In genomic region chr2:236130349-236130998, GRCh38 we compare ENCODE assay signal across 18 cellular contexts. TPM values are rescaled to one million over a fixed set of nuclear protein-coding genes. Genes with fewer than 3 reads are reported as not detected.
DNase-seq lines count a peak whose midpoint lies in the region; ATAC-seq, FAIRE-seq and TF ChIP-seq lines count a peak whose summit lies in the region.
"Had no signal": no experiment of that assay in that cellular context is flagged by ENCODE, and none has a peak within 500 bp of the region (broad histone marks: within the 10 kb centered on the region; RNA-seq: fewer than 3 reads in every experiment).

No MANE protein-coding gene starts in this region.

- no peak overlapping the region for H3K9ac ChIP-seq in HepG2 (ENCODE audit: insufficient read depth, low read depth, low read length)
- H3K9ac ChIP-seq: BLaER1 treated with 17β-estradiol and CSF1 and Interleukin-3, amounts not matched to agents 10 nM and 100 nM had no signal

- BruUV-seq in HepG2 (replicated peaks; lab: Mats Ljungman, UMichigan): no TSS peak

- in situ Hi-C loops in HepG2 (cut with HindIII; ENCODE audit: extremely low pct_ligation_motif_present, low pct_unique_long_range_greater_than_20kb): no loop called here

- H3K27ac Mint-ChIP-seq in activated naive CD4-positive, alpha-beta T cell treated with anti-CD3 and anti-CD28 coated beads for 36 hours: no peak overlapping the region
- H3K27ac Mint-ChIP-seq in activated naive CD8-positive, alpha-beta T cell treated with anti-CD3 and anti-CD28 coated beads, Interleukin-2, amount 50 U/mL, for 24 hours: no peak overlapping the region
- H3K27ac Mint-ChIP-seq: CD4-positive, CD25-positive, alpha-beta regulatory T cell; H9 had no signal

- no peak for DNase-seq in HepG2 (ENCODE audit: low spot score)
- no peak for DNase-seq in right lobe of liver
- DNase-seq in NCI-H82 (lab: John Stamatoyannopoulos, UW): peak; percentile 86
- peak; percentile 36 for DNase-seq in upper lobe of right lung
- DNase-seq in activated naive CD4-positive, alpha-beta T cell treated with anti-CD3 and anti-CD28 coated beads for 36 hours: no peak
- DNase-seq in activated naive CD8-positive, alpha-beta T cell treated with anti-CD3 and anti-CD28 coated beads, Interleukin-2, amount 50 U/mL, for 24 hours: no peak
- no peak for DNase-seq in mucosa of gallbladder (ENCODE audit: low spot score)
- DNase-seq: ACHN; CD4-positive, CD25-positive, alpha-beta regulatory T cell; DMS79 treated with DMSO at 0.1 percent for 48 hours; EL; H9 had no signal

- no peaks in the 10 kb centered on the region; the same call in 1 of the 2 replicates for H4K20me1 ChIP-seq in HepG2 (ENCODE audit: insufficient read depth, low read length)

- POLR2A ChIA-PET in HepG2 (lab: Yijun Ruan, JAX): no interaction called here

- no peaks in the 10 kb centered on the region for H3K4me1 ChIP-seq in HepG2 (ENCODE audit: insufficient read depth, low read length)
- H3K4me1 ChIP-seq in right lobe of liver: no peaks in the 10 kb centered on the region
- H3K4me1 ChIP-seq in upper lobe of right lung: no peaks in the 10 kb centered on the region

- H3K36me3 ChIP-seq in HepG2 (replicated peaks in 1 of 2; ENCODE audit: control insufficient read depth in 1 of 2, insufficient read depth in 2 of 2, low read length in 2 of 2) (peaks cover 2 to 9% of the 10 kb centered on the region in 2 experiments; a peak in 3 of 5 replicates), right lobe of liver (no peaks in the 10 kb centered on the region), upper lobe of right lung (peaks cover 6% of the 10 kb centered on the region)

- H3K4me3 ChIP-seq in HepG2 (replicated peaks in 1 of 3; ENCODE audit: insufficient read depth in 1 of 3, low read depth in 2 of 3, low read length in 3 of 3) (no peak overlapping the region), right lobe of liver (no peak overlapping the region), upper lobe of right lung (no peak overlapping the region)
- H3K4me3 ChIP-seq: BLaER1 treated with 17β-estradiol and CSF1 and Interleukin-3, amounts not matched to agents 10 nM and 100 nM; K562 had no signal

- no peak for FAIRE-seq in HepG2 (lab: Jason Lieb, UNC)
- FAIRE-seq: G401.6, GM12891, HTR-8/SVneo, K562 had no signal

- H3K27me3 Mint-ChIP-seq in activated naive CD4-positive, alpha-beta T cell treated with anti-CD3 and anti-CD28 coated beads for 36 hours (ENCODE audit: low read depth): no peaks in the 10 kb centered on the region
- H3K27me3 Mint-ChIP-seq in activated naive CD8-positive, alpha-beta T cell treated with anti-CD3 and anti-CD28 coated beads, Interleukin-2, amount 50 U/mL, for 24 hours: no peaks in the 10 kb centered on the region
- H3K27me3 Mint-ChIP-seq: CD4-positive, CD25-positive, alpha-beta regulatory T cell had no signal

- CTCF ChIA-PET in HepG2 (lab: Yijun Ruan, JAX; ENCODE audit: low intra/inter-chr PET ratio, low total read pairs): no interaction called here
- CTCF ChIA-PET in activated naive CD4-positive, alpha-beta T cell treated with anti-CD3 and anti-CD28 coated beads for 36 hours (lab: Charles Lee): no interaction called here

- H3K9me3 ChIP-seq in HepG2 (ENCODE audit: low read length): no peaks in the 10 kb centered on the region
- no peaks in the 10 kb centered on the region for H3K9me3 ChIP-seq in right lobe of liver
- H3K9me3 ChIP-seq in upper lobe of right lung: no peaks in the 10 kb centered on the region
- H3K9me3 ChIP-seq: BLaER1 treated with 17β-estradiol and CSF1 and Interleukin-3, amounts not matched to agents 10 nM and 100 nM had no signal

- no peak for TF ChIP-seq POLR2A in HepG2 (IDR thresholded peaks at IDR 0.05; ENCODE audit: insufficient read depth in 1 of 2, low read depth in 2 of 2, low read length in 2 of 2)
- no peak for TF ChIP-seq POLR2A in right lobe of liver (IDR thresholded peaks at IDR 0.05)

- no peak for TF ChIP-seq RAD21 in HepG2 (CRISPR knock-in tag; IDR thresholded peaks at IDR 0.05)

- H3K36me3 Mint-ChIP-seq in activated naive CD4-positive, alpha-beta T cell treated with anti-CD3 and anti-CD28 coated beads for 36 hours (ENCODE audit: low read depth): no peaks in the 10 kb centered on the region
- H3K36me3 Mint-ChIP-seq in activated naive CD8-positive, alpha-beta T cell treated with anti-CD3 and anti-CD28 coated beads, Interleukin-2, amount 50 U/mL, for 24 hours (ENCODE audit: low read depth): no peaks in the 10 kb centered on the region
- H3K36me3 Mint-ChIP-seq: CD4-positive, CD25-positive, alpha-beta regulatory T cell had no signal

- H3K79me2 ChIP-seq in HepG2 (ENCODE audit: insufficient read depth, low read length): no peaks in the 10 kb centered on the region

- WGBS in HepG2 (ENCODE audit: low lambda C conversion rate): 73% methylated on average over 6 of the region's 6 CpGs
- WGBS in right lobe of liver (ENCODE audit: insufficient coverage, low coverage, low lambda C conversion rate, missing lambda C conversion rate): 90% methylated on average over 2 of the region's 6 CpGs

- H3K4me2 ChIP-seq in HepG2 (ENCODE audit: low read depth, low read length): no peak overlapping the region

- H2AFZ ChIP-seq in HepG2 (ENCODE audit: low read length): no peak overlapping the region

- H3K27me3 ChIP-seq in HepG2 (ENCODE audit: control insufficient read depth in 1 of 2, insufficient read depth in 2 of 2, low read length in 2 of 2): no peaks in the 10 kb centered on the region
- no peaks in the 10 kb centered on the region for H3K27me3 ChIP-seq in right lobe of liver
- H3K27me3 ChIP-seq in upper lobe of right lung: no peaks in the 10 kb centered on the region
- H3K27me3 ChIP-seq: BLaER1 treated with 17β-estradiol and CSF1 and Interleukin-3, amounts not matched to agents 10 nM and 100 nM had no signal

- intact Hi-C loops in HepG2 (cut with micrococcal nuclease; ENCODE audit: unreplicated experiment) (no loop called here), right lobe of liver (cut with DNase I) (no loop called here), upper lobe of right lung (cut with DNase I) (no loop called here)
- intact Hi-C loops in activated naive CD4-positive, alpha-beta T cell treated with anti-CD3 and anti-CD28 coated beads for 36 hours (cut with micrococcal nuclease): no loop called here

- ATAC-seq in HepG2: peak; percentile 14; the same call in 1 of the 3 replicates
- no peak for ATAC-seq in right lobe of liver
- peak; percentile 15 for ATAC-seq in esophagus mucosa
- ATAC-seq in upper lobe of right lung: peak; percentile 7
- no peak for ATAC-seq in activated naive CD8-positive, alpha-beta T cell treated with anti-CD3 and anti-CD28 coated beads, Interleukin-2, amount 50 U/mL, for 24 hours
- ATAC-seq: K562 had no signal

- H3K4me3 Mint-ChIP-seq in activated naive CD4-positive, alpha-beta T cell treated with anti-CD3 and anti-CD28 coated beads for 36 hours: no peak overlapping the region
- no peak overlapping the region for H3K4me3 Mint-ChIP-seq in activated naive CD8-positive, alpha-beta T cell treated with anti-CD3 and anti-CD28 coated beads, Interleukin-2, amount 50 U/mL, for 24 hours
- H3K4me3 Mint-ChIP-seq: CD4-positive, CD25-positive, alpha-beta regulatory T cell; H9 had no signal

- H3K9me3 Mint-ChIP-seq in activated naive CD4-positive, alpha-beta T cell treated with anti-CD3 and anti-CD28 coated beads for 36 hours: no peaks in the 10 kb centered on the region
- no peaks in the 10 kb centered on the region for H3K9me3 Mint-ChIP-seq in activated naive CD8-positive, alpha-beta T cell treated with anti-CD3 and anti-CD28 coated beads, Interleukin-2, amount 50 U/mL, for 24 hours
- H3K9me3 Mint-ChIP-seq: CD4-positive, CD25-positive, alpha-beta regulatory T cell; H9 had no signal

- TF ChIP-seq EP300 in HepG2 (IDR thresholded peaks at IDR 0.05; ENCODE audit: low read depth in 2 of 2, low read length in 2 of 2) (no peak), HepG2 (CRISPR knock-in tag; IDR thresholded peaks at IDR 0.05; ENCODE audit: borderline replicate concordance) (no peak)

- no peaks in the 10 kb centered on the region for H3K4me1 Mint-ChIP-seq in activated naive CD4-positive, alpha-beta T cell treated with anti-CD3 and anti-CD28 coated beads for 36 hours (ENCODE audit: low read depth)
- no peaks in the 10 kb centered on the region for H3K4me1 Mint-ChIP-seq in activated naive CD8-positive, alpha-beta T cell treated with anti-CD3 and anti-CD28 coated beads, Interleukin-2, amount 50 U/mL, for 24 hours
- H3K4me1 Mint-ChIP-seq: CD4-positive, CD25-positive, alpha-beta regulatory T cell had no signal

- no peak overlapping the region for H3K27ac ChIP-seq in HepG2 (ENCODE audit: extremely low read length, insufficient read depth, low read length)
- H3K27ac ChIP-seq in right lobe of liver: no peak overlapping the region
- H3K27ac ChIP-seq in upper lobe of right lung: no peak overlapping the region
- H3K27ac ChIP-seq: BLaER1 treated with 17β-estradiol and CSF1 and Interleukin-3, amounts not matched to agents 10 nM and 100 nM had no signal

- TF ChIP-seq CTCF in HepG2 (CRISPR knock-in tag; IDR thresholded peaks at IDR 0.05): no peak
- no peak for TF ChIP-seq CTCF in right lobe of liver (IDR thresholded peaks at IDR 0.05)
- no peak for TF ChIP-seq CTCF in upper lobe of right lung (IDR thresholded peaks at IDR 0.05)

RNA-seq across cellular contexts. Expression of gene GBX2, which starts 37.7 kb away (rescaled TPM):
- total RNA-seq in HepG2 (2016; rRNA removed; fragmentation: Illumina TruSeq; extraction: Trizol): not detected in 2 replicates
- not detected in 2 replicates for total RNA-seq in HepG2 (2016; cell fraction: cytosol; rRNA removed; fragmentation: Illumina TruSeq; extraction: Trizol; ENCODE audit: low read depth)
- not detected in 2 replicates for total RNA-seq in HepG2 (2016; cell fraction: insoluble cytoplasmic fraction; rRNA removed; fragmentation: Illumina TruSeq; extraction: Trizol)
- not detected in 2 replicates for total RNA-seq in HepG2 (2016; cell fraction: membrane; rRNA removed; fragmentation: Illumina TruSeq; extraction: Trizol)
- total RNA-seq in HepG2 (2016; cell fraction: nucleus; rRNA removed; fragmentation: Illumina TruSeq; extraction: Trizol): not detected in 2 replicates
- polyA plus RNA-seq in HepG2 (2011; rRNA removed): not detected in 2 replicates
- polyA plus RNA-seq in HepG2 (2011; cell fraction: cytosol; rRNA removed): 0.08 TPM in 1 of 2 replicates, not detected in the other
- polyA plus RNA-seq in HepG2 (2011; cell fraction: nucleus; rRNA removed): not detected in 2 replicates
- polyA plus RNA-seq in HepG2 (2012): not detected in 2 replicates
- not detected in 2 replicates for polyA plus RNA-seq in HepG2 (2016; cell fraction: cytosol; fragmentation: Illumina TruSeq; extraction: Trizol; ENCODE audit: low read depth)
- not detected in 2 replicates for polyA plus RNA-seq in HepG2 (2016; cell fraction: insoluble cytoplasmic fraction; fragmentation: Illumina TruSeq; extraction: Trizol; ENCODE audit: low read depth)
- not detected in 2 replicates for polyA plus RNA-seq in HepG2 (2016; cell fraction: membrane; fragmentation: Illumina TruSeq; extraction: Trizol; ENCODE audit: low read depth)
- polyA plus RNA-seq in HepG2 (2016; cell fraction: nucleus; fragmentation: Illumina TruSeq; extraction: Trizol; ENCODE audit: insufficient read depth, low read depth): not detected in 2 replicates
- 0.47 TPM in 1 of 2 replicates, not detected in the other for polyA minus RNA-seq in HepG2 (2011; rRNA and poly(A)+ RNA removed; ENCODE audit: low replicate concordance)
- not detected in 2 replicates for polyA minus RNA-seq in HepG2 (2011; cell fraction: cytosol; rRNA and poly(A)+ RNA removed)
- not detected in 2 replicates for polyA minus RNA-seq in HepG2 (2011; cell fraction: nucleus; rRNA and poly(A)+ RNA removed)
- not detected for total RNA-seq in right lobe of liver
- total RNA-seq in esophagus mucosa: not detected
- not detected for total RNA-seq in upper lobe of right lung
- not detected for total RNA-seq in activated naive CD4-positive, alpha-beta T cell treated with anti-CD3 and anti-CD28 coated beads for 36 hours
- not detected for total RNA-seq in mucosa of gallbladder
- total RNA-seq: CD4-positive, CD25-positive, alpha-beta regulatory T cell had no signal
- polyA plus RNA-seq: CD4-positive, CD25-positive, alpha-beta regulatory T cell had no signal

Comparison
In these comparisons a context has a peak if more than half of its experiments do, and no peak if none do; other contexts are left out.
1. ATAC-seq: peak in HepG2 (single experiment), esophagus mucosa (single experiment) and upper lobe of right lung (single experiment); none in right lobe of liver (0 of 4) and activated naive CD8-positive, alpha-beta T cell treated with anti-CD3 and anti-CD28 coated beads, Interleukin-2, amount 50 U/mL, for 24 hours (single experiment).
2. DNase-seq: peak in NCI-H82 (single experiment) and upper lobe of right lung (single experiment); none in HepG2 (single experiment), right lobe of liver (0 of 3), activated naive CD4-positive, alpha-beta T cell treated with anti-CD3 and anti-CD28 coated beads for 36 hours (single experiment), activated naive CD8-positive, alpha-beta T cell treated with anti-CD3 and anti-CD28 coated beads, Interleukin-2, amount 50 U/mL, for 24 hours (single experiment) and mucosa of gallbladder (single experiment).